ENCODE assay signal across 14 cellular contexts in genomic region chr21:37451446-37451845, GRCh38.
A peak's percentile ranks its signal among the peaks of the same experiment; 100 is the strongest.
DNase-seq lines count a peak whose midpoint lies in the region; ATAC-seq and TF ChIP-seq lines count a peak whose summit lies in the region.
"Had no signal": no experiment of that assay in that cellular context is flagged by ENCODE, and none has a peak within 500 bp of the region (broad histone marks: within the 10 kb centered on the region; RNA-seq: fewer than 3 reads in every experiment).

No MANE protein-coding gene starts in this region.

- peaks cover 6% of the 10 kb centered on the region for H3K36me3 Mint-ChIP-seq in T-helper 17 cell (ENCODE audit: low read depth)
- peaks cover 12% of the 10 kb centered on the region for H3K36me3 Mint-ChIP-seq in mesothelial cell of epicardium
- H3K36me3 Mint-ChIP-seq in stimulated activated memory B cell treated with anti-CD40 and anti-IgM and Interleukin-4, amounts not matched to agents 10 μg/mL and 1 μg/mL and 100 μg/mL, for 72 hours, result peaks cover 21% of the 10 kb centered on the region

- H3K4me3 Mint-ChIP-seq in T-helper 17 cell, result no peak overlapping the region
- H3K4me3 Mint-ChIP-seq in mesothelial cell of epicardium, result no peak overlapping the region
- H3K4me3 Mint-ChIP-seq in stimulated activated memory B cell treated with anti-CD40 and anti-IgM and Interleukin-4, amounts not matched to agents 10 μg/mL and 1 μg/mL and 100 μg/mL, for 72 hours, result no peak overlapping the region

- H3K9me2 ChIP-seq in Karpas-422 (replicated peaks; ENCODE audit: insufficient read depth, low read length), result no peaks in the 10 kb centered on the region

- ATAC-seq in T-helper 17 cell (no peak), esophagus mucosa (no peak), GM18517 (IDR thresholded peaks at IDR 0.05; ENCODE audit: unreplicated experiment) (no peak)
- ATAC-seq in stimulated activated memory B cell treated with anti-CD40 and anti-IgM and Interleukin-4, amounts not matched to agents 10 μg/mL and 1 μg/mL and 100 μg/mL, for 72 hours, result no peak

- H2AFZ ChIP-seq in Karpas-422 (ENCODE audit: low read length), result no peak overlapping the region
- H2AFZ ChIP-seq: hepatocyte had no signal

- no peaks in the 10 kb centered on the region for H3K27me3 ChIP-seq in Karpas-422 (ENCODE audit: low read length)
- H3K27me3 ChIP-seq: hepatocyte, pancreas, thyroid gland had no signal

- peaks cover 37% of the 10 kb centered on the region for H3K4me1 ChIP-seq in Karpas-422 (ENCODE audit: low read length)

- peaks cover 5% of the 10 kb centered on the region; the same call in 1 of the 2 replicates for H3K36me3 ChIP-seq in Karpas-422 (ENCODE audit: insufficient read depth, low read length)
- H3K36me3 ChIP-seq: pancreas, thyroid gland had no signal

- H3K4me1 Mint-ChIP-seq in T-helper 17 cell, result peaks cover 57% of the 10 kb centered on the region
- peaks cover 27% of the 10 kb centered on the region for H3K4me1 Mint-ChIP-seq in mesothelial cell of epicardium
- peaks cover 69% of the 10 kb centered on the region for H3K4me1 Mint-ChIP-seq in stimulated activated memory B cell treated with anti-CD40 and anti-IgM and Interleukin-4, amounts not matched to agents 10 μg/mL and 1 μg/mL and 100 μg/mL, for 72 hours

- no peak overlapping the region for H3K9ac ChIP-seq in Karpas-422 (ENCODE audit: low read length)

- H3K9me3 ChIP-seq in T-helper 17 cell (ENCODE audit: control insufficient read depth, low read length, poor library complexity, severe bottlenecking) (no peaks in the 10 kb centered on the region), Karpas-422 (ENCODE audit: low read length) (no peaks in the 10 kb centered on the region)
- H3K9me3 ChIP-seq: mucosa of descending colon, pancreas, thyroid gland had no signal

- no peaks in the 10 kb centered on the region for H3K9me3 Mint-ChIP-seq in mesothelial cell of epicardium
- no peaks in the 10 kb centered on the region for H3K9me3 Mint-ChIP-seq in stimulated activated memory B cell treated with anti-CD40 and anti-IgM and Interleukin-4, amounts not matched to agents 10 μg/mL and 1 μg/mL and 100 μg/mL, for 72 hours

- H3K27ac ChIP-seq in Karpas-422 (ENCODE audit: low read length), result no peak overlapping the region
- H3K27ac ChIP-seq: hepatocyte, pancreas, thyroid gland had no signal

- H3K4me2 ChIP-seq in Karpas-422 (ENCODE audit: low read depth, low read length, poor library complexity, severe bottlenecking), result no peak overlapping the region
- H3K4me2 ChIP-seq: hepatocyte had no signal

- peak; percentile 41 for DNase-seq in stimulated activated CD4-positive, alpha-beta T cell treated with anti-CD3 and anti-CD28 coated beads, Interleukin-2, amount 100 ng/mL, for 4 hours (ENCODE audit: low read depth)
- no peak for DNase-seq in stimulated activated CD4-positive, alpha-beta T cell treated with anti-CD3 and anti-CD28 coated beads, Interleukin-4, amount 100 ng/mL, for 24 hours
- no peak for DNase-seq in T-helper 17 cell
- no peak for DNase-seq in mesothelial cell of epicardium (ENCODE audit: low spot score in 2 of 2, unreplicated experiment in 2 of 2)
- DNase-seq in Karpas-422, result no peak
- DNase-seq: DMS153, mucosa of descending colon, NCI-H187, pancreas, thyroid gland had no signal

- H3K27me3 Mint-ChIP-seq in T-helper 17 cell, result no peaks in the 10 kb centered on the region
- no peaks in the 10 kb centered on the region for H3K27me3 Mint-ChIP-seq in mesothelial cell of epicardium (ENCODE audit: low read depth)
- no peaks in the 10 kb centered on the region for H3K27me3 Mint-ChIP-seq in stimulated activated memory B cell treated with anti-CD40 and anti-IgM and Interleukin-4, amounts not matched to agents 10 μg/mL and 1 μg/mL and 100 μg/mL, for 72 hours

- H4K20me1 ChIP-seq in Karpas-422 (ENCODE audit: insufficient read depth, low read depth, low read length), result peaks cover 15% of the 10 kb centered on the region

- peaks cover 100% of the 10 kb centered on the region for H3K79me2 ChIP-seq in Karpas-422 (ENCODE audit: low read length)

- H3K27ac Mint-ChIP-seq in T-helper 17 cell (peak overlapping the region; percentile 2), mesothelial cell of epicardium (peak overlapping the region; percentile 70)
- peak overlapping the region; percentile 1 for H3K27ac Mint-ChIP-seq in stimulated activated memory B cell treated with anti-CD40 and anti-IgM and Interleukin-4, amounts not matched to agents 10 μg/mL and 1 μg/mL and 100 μg/mL, for 72 hours

- TF ChIP-seq CTCF in mesothelial cell of epicardium (IDR thresholded peaks at IDR 0.05; ENCODE audit: unreplicated experiment), result no peak

- no peak overlapping the region for H3K4me3 ChIP-seq in Karpas-422 (ENCODE audit: low read length)
- H3K4me3 ChIP-seq: hepatocyte, mucosa of descending colon, pancreas, thyroid gland had no signal

Comparison
In these comparisons a context has a peak if more than half of its experiments do, and no peak if none do; other contexts are left out.
1. H3K27ac Mint-ChIP-seq: peak in every context shown above with its lines; median percentile 70 in mesothelial cell of epicardium; 2 in T-helper 17 cell; 1 in stimulated activated memory B cell treated with anti-CD40 and anti-IgM and Interleukin-4, amounts not matched to agents 10 μg/mL and 1 μg/mL and 100 μg/mL, for 72 hours.